13 cellular contexts compared by ENCODE assay signal in the genomic region with DNA sequence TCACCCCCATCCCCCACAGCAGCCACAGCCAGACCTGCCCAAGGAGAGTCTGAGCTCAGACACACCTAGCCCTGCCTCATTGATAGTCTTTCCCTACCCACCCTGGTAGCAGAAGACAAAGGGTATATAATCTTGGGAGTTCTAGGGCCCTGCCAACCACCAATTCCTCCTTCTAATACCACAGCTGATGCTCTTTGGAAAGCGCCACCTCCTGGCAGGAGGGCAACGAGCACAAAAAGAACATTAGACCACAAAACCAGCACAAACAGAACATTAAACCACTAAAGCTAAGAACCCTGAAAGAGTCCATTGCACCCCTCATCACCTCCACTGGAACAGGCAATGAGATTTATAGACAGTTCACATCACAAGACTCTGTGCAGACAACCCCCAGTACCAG.
DNase-seq lines count a peak whose midpoint lies in the region; ATAC-seq and TF ChIP-seq lines count a peak whose summit lies in the region.
"Had no signal": no experiment of that assay in that cellular context is flagged by ENCODE, and none has a peak within 500 bp of the region (broad histone marks: within the 10 kb centered on the region; RNA-seq: fewer than 3 reads in every experiment).

No MANE protein-coding gene starts in this region.

- H3K27ac ChIP-seq in lower lobe of right lung: no peak overlapping the region
- H3K27ac ChIP-seq: GM23248, tibial nerve had no signal

- peak; percentile 4 for DNase-seq in NCI-H82 (lab: John Stamatoyannopoulos, UW)
- no peak for DNase-seq in NCI-H82 treated with DMSO at 0.1 percent for 48 hours (lab: John Stamatoyannopoulos, UW; ENCODE audit: unreplicated experiment)
- DNase-seq in SK-MEL-5 (ENCODE audit: low read depth, low spot score): peak; percentile 53
- DNase-seq in neural crest cell (ENCODE audit: low read depth, low spot score): no peak
- no peak for DNase-seq in NCI-H1105 treated with DMSO at 0.1 percent for 48 hours (lab: John Stamatoyannopoulos, UW)
- no peak for DNase-seq in lower lobe of right lung
- DNase-seq: GM23248, NCI-H1105, NCI-H446 treated with DMSO at 0.1 percent for 48 hours, occipital lobe had no signal

- no peaks in the 10 kb centered on the region for H3K36me3 ChIP-seq in lower lobe of right lung
- H3K36me3 ChIP-seq: tibial nerve had no signal

- peak; percentile 22 for TF ChIP-seq CTCF in neural crest cell (conservative IDR thresholded peaks at IDR 0.05)
- TF ChIP-seq CTCF in lower lobe of right lung (IDR thresholded peaks at IDR 0.05): no peak

- H3K4me1 Mint-ChIP-seq in neural crest cell: peaks cover 3% of the 10 kb centered on the region

- H3K27ac Mint-ChIP-seq in neural crest cell (ENCODE audit: unreplicated experiment): no peak overlapping the region

- intact Hi-C loops in lower lobe of right lung (cut with DNase I): no loop called here

- H3K4me3 Mint-ChIP-seq in neural crest cell: no peak overlapping the region

- no peak overlapping the region for H3K4me3 ChIP-seq in lower lobe of right lung
- H3K4me3 ChIP-seq: GM23248, tibial nerve had no signal

- no peaks in the 10 kb centered on the region for H3K9me3 ChIP-seq in lower lobe of right lung

- in situ Hi-C loops in SK-MEL-5 (cut with HindIII; ENCODE audit: low pct_unique_long_range_greater_than_20kb, low sequenced_read_pairs): no loop called here

- no peaks in the 10 kb centered on the region for H3K36me3 Mint-ChIP-seq in neural crest cell (ENCODE audit: low read depth)

- H3K9me3 Mint-ChIP-seq in neural crest cell: peaks cover 3% of the 10 kb centered on the region

- H3K4me1 ChIP-seq in lower lobe of right lung: no peaks in the 10 kb centered on the region
- H3K4me1 ChIP-seq: tibial nerve had no signal

- H3K27me3 Mint-ChIP-seq in neural crest cell (ENCODE audit: low read depth): no peaks in the 10 kb centered on the region

- H3K27me3 ChIP-seq in lower lobe of right lung (ENCODE audit: low read depth): no peaks in the 10 kb centered on the region
- H3K27me3 ChIP-seq: tibial nerve had no signal

- ATAC-seq in HG02870 (IDR thresholded peaks at IDR 0.05; ENCODE audit: unreplicated experiment) (peak; percentile 50), GM21717 (IDR thresholded peaks at IDR 0.05; ENCODE audit: unreplicated experiment) (no peak), lower lobe of right lung (no peak)

Comparison
In these comparisons a context has a peak if more than half of its experiments do, and no peak if none do; other contexts are left out.
1. DNase-seq: peak in NCI-H82 (single experiment) and SK-MEL-5 (single experiment); none in NCI-H82 treated with DMSO at 0.1 percent for 48 hours (single experiment), neural crest cell (single experiment), NCI-H1105 treated with DMSO at 0.1 percent for 48 hours (single experiment) and lower lobe of right lung (single experiment).